Comparison of ENCODE assay signal across 8 cellular contexts in the genomic region with DNA sequence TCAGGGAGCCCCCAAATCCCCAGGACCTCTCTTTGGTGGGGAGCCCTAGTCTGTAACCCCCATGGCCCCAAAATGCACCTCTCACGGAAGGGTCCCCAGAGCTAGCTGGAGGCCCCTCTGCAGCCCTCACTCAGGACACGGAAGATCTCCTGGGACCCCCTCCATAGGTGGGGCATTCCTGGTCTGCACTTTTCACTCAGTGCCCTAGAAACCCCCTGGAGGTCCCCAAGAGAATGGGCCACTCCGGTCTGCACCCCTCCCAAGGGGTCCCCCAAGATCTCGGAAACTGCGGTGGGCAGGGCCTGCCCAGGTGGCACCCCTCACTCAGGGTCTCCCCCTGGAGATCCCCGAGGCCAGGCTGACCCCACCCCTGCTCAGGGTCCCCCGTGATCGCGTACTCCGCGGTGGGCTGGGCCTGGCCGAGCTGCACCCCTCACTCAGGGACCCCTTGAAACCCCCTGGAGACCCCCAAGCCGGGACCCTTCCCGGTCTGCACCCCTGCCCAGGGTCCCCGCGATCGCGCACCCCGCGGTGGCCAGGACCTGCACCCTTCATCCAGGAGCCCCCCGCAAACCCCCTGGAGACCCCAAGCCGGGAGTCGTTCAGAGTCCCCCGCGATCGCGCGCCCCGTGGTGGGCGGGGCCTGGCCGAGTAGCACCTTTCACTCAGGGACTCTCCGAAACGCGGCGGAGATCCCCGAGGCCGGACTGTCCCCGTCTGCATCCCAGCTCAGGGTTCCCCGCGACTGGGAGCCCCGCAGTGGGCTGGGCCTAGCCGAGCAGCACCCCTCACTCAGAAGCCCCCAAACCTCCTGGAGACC. TPM values are rescaled to one million over a fixed set of nuclear protein-coding genes. Genes with fewer than 3 reads are reported as not detected.
A peak's percentile ranks its signal among the peaks of the same experiment; 100 is the strongest.
DNase-seq lines count a peak whose midpoint lies in the region; ATAC-seq and TF ChIP-seq lines count a peak whose summit lies in the region.

No MANE protein-coding gene starts in this region.

- peaks cover 32% of the 10 kb centered on the region for H3K4me1 Mint-ChIP-seq in dendritic cell treated with granulocyte-macrophage colony-stimulating factor and Interleukin-4, amounts not matched to agents 40 ng/mL and 50 ng/mL, for 4 days (ENCODE audit: low read depth)
- H3K4me1 Mint-ChIP-seq in mesothelial cell of epicardium: peaks cover 13% of the 10 kb centered on the region

- H3K27ac Mint-ChIP-seq in dendritic cell treated with granulocyte-macrophage colony-stimulating factor and Interleukin-4, amounts not matched to agents 40 ng/mL and 50 ng/mL, for 4 days: peak overlapping the region; percentile 85
- peak overlapping the region; percentile 61 for H3K27ac Mint-ChIP-seq in mesothelial cell of epicardium

- 22% methylated on average over 6 of the region's 42 CpGs for WGBS in suprapubic skin

- no peak for TF ChIP-seq EP300 in suprapubic skin (IDR thresholded peaks at IDR 0.05)

- TF ChIP-seq POLR2A in suprapubic skin (IDR thresholded peaks at IDR 0.05): no peak

- H3K27me3 ChIP-seq in WERI-Rb-1 (ENCODE audit: insufficient read depth, low read depth, severe bottlenecking) (no peaks in the 10 kb centered on the region), suprapubic skin (no peaks in the 10 kb centered on the region)

- ATAC-seq in HG03196 (IDR thresholded peaks at IDR 0.05; ENCODE audit: unreplicated experiment): peak; percentile 24
- ATAC-seq in HG03460 (IDR thresholded peaks at IDR 0.05; ENCODE audit: unreplicated experiment): no peak

- H3K4me3 Mint-ChIP-seq in dendritic cell treated with granulocyte-macrophage colony-stimulating factor and Interleukin-4, amounts not matched to agents 40 ng/mL and 50 ng/mL, for 4 days: peak overlapping the region; percentile 81
- H3K4me3 Mint-ChIP-seq in mesothelial cell of epicardium: peak overlapping the region; percentile 85

- TF ChIP-seq CTCF in WERI-Rb-1 (IDR thresholded peaks at IDR 0.05; ENCODE audit: low read depth, low read length) (no peak), mesothelial cell of epicardium (IDR thresholded peaks at IDR 0.05; ENCODE audit: unreplicated experiment) (no peak), suprapubic skin (IDR thresholded peaks at IDR 0.05) (no peak)

- peak overlapping the region; percentile 98 for H3K4me3 ChIP-seq in WERI-Rb-1 (ENCODE audit: low read depth, low read length)
- H3K4me3 ChIP-seq in suprapubic skin: peak overlapping the region; percentile 95

- peaks cover 14% of the 10 kb centered on the region for H3K4me1 ChIP-seq in suprapubic skin

- no peaks in the 10 kb centered on the region for H3K9me3 Mint-ChIP-seq in dendritic cell treated with granulocyte-macrophage colony-stimulating factor and Interleukin-4, amounts not matched to agents 40 ng/mL and 50 ng/mL, for 4 days
- H3K9me3 Mint-ChIP-seq in mesothelial cell of epicardium: no peaks in the 10 kb centered on the region

- H3K36me3 ChIP-seq in WERI-Rb-1 (peaks cover 21% of the 10 kb centered on the region), suprapubic skin (no peaks in the 10 kb centered on the region)

- H3K9me3 ChIP-seq in WERI-Rb-1 (ENCODE audit: severe bottlenecking): no peaks in the 10 kb centered on the region
- no peaks in the 10 kb centered on the region for H3K9me3 ChIP-seq in suprapubic skin

- no peaks in the 10 kb centered on the region for H3K27me3 Mint-ChIP-seq in dendritic cell treated with granulocyte-macrophage colony-stimulating factor and Interleukin-4, amounts not matched to agents 40 ng/mL and 50 ng/mL, for 4 days
- H3K27me3 Mint-ChIP-seq in mesothelial cell of epicardium (ENCODE audit: low read depth): no peaks in the 10 kb centered on the region

- peaks cover 12% of the 10 kb centered on the region for H3K36me3 Mint-ChIP-seq in dendritic cell treated with granulocyte-macrophage colony-stimulating factor and Interleukin-4, amounts not matched to agents 40 ng/mL and 50 ng/mL, for 4 days (ENCODE audit: low read depth)
- no peaks in the 10 kb centered on the region for H3K36me3 Mint-ChIP-seq in mesothelial cell of epicardium

- DNase-seq in NCI-H748 (lab: John Stamatoyannopoulos, UW; ENCODE audit: unreplicated experiment) (peak; percentile 27), NCI-H748 treated with DMSO at 0.1 percent for 48 hours (lab: John Stamatoyannopoulos, UW) (no peak), WERI-Rb-1 (peak; percentile 41), mesothelial cell of epicardium (ENCODE audit: low spot score in 2 of 2, unreplicated experiment in 2 of 2) (peak in 1 of 2 experiments; percentile 54), suprapubic skin (ENCODE audit: low spot score in 2 of 2) (no peak)

- intact Hi-C loops in dendritic cell treated with granulocyte-macrophage colony-stimulating factor and Interleukin-4, amounts not matched to agents 40 ng/mL and 50 ng/mL, for 4 days (cut with micrococcal nuclease): no loop called here

- H3K27ac ChIP-seq in WERI-Rb-1 (peak overlapping the region; percentile 89), suprapubic skin (no peak overlapping the region)

RNA-seq across cellular contexts. Expression of gene LMNB2, which starts 1.1 kb away (rescaled TPM):
- total RNA-seq in mesothelial cell of epicardium (86.0 to 95.8 TPM (median 89.0 TPM) in 3 replicates), suprapubic skin (10 to 100 TPM; 17.1 to 26.8 (median 24.7) TPM)

RNA-seq across cellular contexts. Expression of gene GADD45B, which starts 20.2 kb away (rescaled TPM):
- total RNA-seq in mesothelial cell of epicardium (80.0 to 84.4 TPM (median 84.1 TPM) in 3 replicates), suprapubic skin (100 to 1,000 TPM in 1 of 4 donors, 10 to 100 TPM in 3; 52.5 to 134 (median 68.7) TPM)

RNA-seq across cellular contexts. Expression of gene TIMM13, which starts 28.3 kb away (rescaled TPM):
- total RNA-seq in mesothelial cell of epicardium: 101 to 110 TPM (median 102 TPM) in 3 replicates
- 10 to 100 TPM; 22.1 to 48.6 (median 46.6) TPM for total RNA-seq in suprapubic skin

Comparison
In these comparisons a context has a peak if more than half of its experiments do, and no peak if none do; other contexts are left out.
1. DNase-seq: peak in NCI-H748 (single experiment) and WERI-Rb-1 (single experiment); none in NCI-H748 treated with DMSO at 0.1 percent for 48 hours (single experiment) and suprapubic skin (0 of 2).